Comparison of ENCODE assay signal across 11 cellular contexts in the genomic region with DNA sequence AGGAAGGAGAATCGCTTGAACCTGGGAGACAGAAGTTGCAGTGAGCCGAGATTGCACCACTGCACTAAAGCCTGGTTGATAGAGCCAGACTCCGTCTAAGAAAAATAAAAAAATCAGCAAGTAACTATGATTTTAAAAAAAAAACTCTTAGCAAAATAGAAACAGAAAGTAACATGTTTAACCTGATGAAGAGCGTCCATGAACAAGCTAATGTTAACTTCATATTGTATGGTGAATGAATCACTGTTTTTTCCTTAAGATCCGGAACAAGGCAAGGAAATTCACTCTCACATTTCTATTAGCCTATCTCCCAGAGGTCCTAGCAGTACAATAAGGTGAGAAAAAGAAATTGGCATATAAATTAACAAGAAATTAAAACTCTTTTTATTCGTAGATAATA.
"Had no signal": no experiment of that assay in that cellular context is flagged by ENCODE, and none has a peak within 500 bp of the region (broad histone marks: within the 10 kb centered on the region; RNA-seq: fewer than 3 reads in every experiment).

No MANE protein-coding gene starts in this region.

- H3K27me3 ChIP-seq: adrenal gland, esophagus squamous epithelium, right lobe of liver, stomach, thyroid gland had no signal

- DNase-seq: activated CD4-positive, alpha-beta T cell treated with anti-CD3 and anti-CD28 coated beads, Interleukin-2, amount 50 U/mL, for 48 hours; activated naive CD4-positive, alpha-beta T cell treated with Interleukin-2 at 50 U/mL for 16 hours; adrenal gland; esophagus squamous epithelium; right lobe of liver; stimulated activated CD4-positive, alpha-beta T cell treated with anti-CD3 and anti-CD28 coated beads, Interleukin-4, amount 100 ng/mL, for 4 hours; stimulated activated CD8-positive, alpha-beta memory T cell treated with anti-CD3 and anti-CD28 coated beads, Interleukin-4, amount 100 ng/mL, for 48 hours; stomach; thyroid gland had no signal

- H3K27ac ChIP-seq: adrenal gland, esophagus squamous epithelium, prostate gland, right lobe of liver, stomach, thyroid gland had no signal

- ATAC-seq: right lobe of liver had no signal

- H3K9me3 ChIP-seq: adrenal gland, esophagus squamous epithelium, prostate gland, right lobe of liver, stomach, thyroid gland had no signal

- H3K36me3 ChIP-seq: prostate gland, thyroid gland had no signal

- H3K4me3 ChIP-seq: adrenal gland, prostate gland, right lobe of liver, smooth muscle cell, stomach, thyroid gland had no signal

- H3K4me2 ChIP-seq: smooth muscle cell had no signal

- H3K4me1 ChIP-seq: adrenal gland, esophagus squamous epithelium, prostate gland, right lobe of liver had no signal
